In the genomic region with DNA sequence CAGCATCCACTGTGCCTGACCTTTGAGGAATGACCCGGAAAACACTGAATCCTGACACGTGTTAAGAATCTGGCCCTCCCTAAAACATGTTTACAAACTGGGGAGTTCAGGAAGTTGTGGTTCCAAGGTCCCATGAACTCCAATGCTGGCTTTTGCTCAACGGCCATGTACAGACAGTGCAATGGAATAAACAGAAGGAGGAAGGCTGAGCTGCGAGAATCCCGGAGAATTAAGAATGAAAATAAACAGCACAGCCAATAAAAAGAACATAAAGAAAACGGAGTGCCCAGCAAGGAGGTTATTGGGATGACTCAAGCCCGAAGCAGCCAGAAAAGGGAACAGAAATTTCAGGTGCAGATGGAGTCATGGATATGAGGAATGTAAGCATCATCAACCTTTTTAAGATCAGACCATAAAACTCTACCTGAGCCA, we compare ENCODE assay signal across 13 cellular contexts. TPM values are rescaled to one million over a fixed set of nuclear protein-coding genes. Genes with fewer than 3 reads are reported as not detected.
DNase-seq lines count a peak whose midpoint lies in the region; ATAC-seq and TF ChIP-seq lines count a peak whose summit lies in the region.
"Had no signal": no experiment of that assay in that cellular context is flagged by ENCODE, and none has a peak within 500 bp of the region (broad histone marks: within the 10 kb centered on the region; RNA-seq: fewer than 3 reads in every experiment).

No MANE protein-coding gene starts in this region.

- 49% methylated on average over 7 of the region's 7 CpGs for WGBS in thymus

- H3K9me3 ChIP-seq in T-helper 17 cell (ENCODE audit: control insufficient read depth, low read length, poor library complexity, severe bottlenecking) = no peaks in the 10 kb centered on the region
- H3K9me3 ChIP-seq in thymus (ENCODE audit: control insufficient read depth) = no peaks in the 10 kb centered on the region
- H3K9me3 ChIP-seq: thyroid gland had no signal

- H3K9me3 Mint-ChIP-seq in activated naive CD4-positive, alpha-beta T cell treated with anti-CD3 and anti-CD28 coated beads, Interleukin-2, amount 10 ng/mL, durations not matched to agents 7 days and 5 days = no peaks in the 10 kb centered on the region
- peaks cover 10% of the 10 kb centered on the region for H3K9me3 Mint-ChIP-seq in osteocyte (ENCODE audit: unreplicated experiment)

- H3K4me1 Mint-ChIP-seq in activated naive CD4-positive, alpha-beta T cell treated with anti-CD3 and anti-CD28 coated beads, Interleukin-2, amount 10 ng/mL, durations not matched to agents 7 days and 5 days = peaks cover 99% of the 10 kb centered on the region
- H3K4me1 Mint-ChIP-seq in T-helper 17 cell = peaks cover 93% of the 10 kb centered on the region
- peaks cover 1% of the 10 kb centered on the region for H3K4me1 Mint-ChIP-seq in osteocyte (ENCODE audit: unreplicated experiment)

- peaks cover 16% of the 10 kb centered on the region for H3K4me1 ChIP-seq in thymus (ENCODE audit: control insufficient read depth, insufficient read depth, low read length)
- H3K4me1 ChIP-seq: gastrocnemius medialis had no signal

- peak overlapping the region; percentile 81 for H3K4me3 Mint-ChIP-seq in activated naive CD4-positive, alpha-beta T cell treated with anti-CD3 and anti-CD28 coated beads, Interleukin-2, amount 10 ng/mL, durations not matched to agents 7 days and 5 days
- H3K4me3 Mint-ChIP-seq in T-helper 17 cell = peak overlapping the region; percentile 96
- H3K4me3 Mint-ChIP-seq in osteocyte (ENCODE audit: unreplicated experiment) = no peak overlapping the region

- H3K4me3 ChIP-seq in thymus (ENCODE audit: low read length) = no peak overlapping the region
- H3K4me3 ChIP-seq: gastrocnemius medialis, thyroid gland had no signal

- H3K27me3 Mint-ChIP-seq in activated naive CD4-positive, alpha-beta T cell treated with anti-CD3 and anti-CD28 coated beads, Interleukin-2, amount 10 ng/mL, durations not matched to agents 7 days and 5 days = no peaks in the 10 kb centered on the region
- no peaks in the 10 kb centered on the region for H3K27me3 Mint-ChIP-seq in T-helper 17 cell
- peaks cover 55% of the 10 kb centered on the region for H3K27me3 Mint-ChIP-seq in osteocyte (ENCODE audit: unreplicated experiment)

- H3K27ac Mint-ChIP-seq in activated naive CD4-positive, alpha-beta T cell treated with anti-CD3 and anti-CD28 coated beads, Interleukin-2, amount 10 ng/mL, durations not matched to agents 7 days and 5 days = peak overlapping the region; percentile 97
- peak overlapping the region; percentile 100 for H3K27ac Mint-ChIP-seq in T-helper 17 cell
- no peak overlapping the region for H3K27ac Mint-ChIP-seq in osteocyte (ENCODE audit: unreplicated experiment)

- no peaks in the 10 kb centered on the region for H3K27me3 ChIP-seq in thymus (ENCODE audit: control insufficient read depth, insufficient read depth)
- H3K27me3 ChIP-seq: thyroid gland had no signal

- TF ChIP-seq CTCF in osteocyte (IDR thresholded peaks at IDR 0.05) = no peak

- no peak for DNase-seq in activated naive CD4-positive, alpha-beta T cell treated with anti-CD3 and anti-CD28 coated beads, Interleukin-2, amount 10 ng/mL, durations not matched to agents 7 days and 5 days
- no peak for DNase-seq in activated naive CD4-positive, alpha-beta T cell treated with Interleukin-2 at 50 U/mL for 16 hours
- DNase-seq in T-helper 17 cell (no peak), epithelial cell of prostate (ENCODE audit: low read depth, low spot score) (peak; percentile 44), osteocyte (ENCODE audit: extremely low spot score, unreplicated experiment) (no peak), superior temporal gyrus (ENCODE audit: extremely low spot score) (no peak), midbrain (lab: John Stamatoyannopoulos, UW) (no peak)
- DNase-seq: DMS153, gastrocnemius medialis, NCI-H1930, NCI-H526 treated with DMSO at 0.1 percent for 48 hours, thyroid gland had no signal

- no peak for ATAC-seq in T-helper 17 cell
- ATAC-seq: gastrocnemius medialis had no signal

- peaks cover 52% of the 10 kb centered on the region for H3K36me3 ChIP-seq in thymus (ENCODE audit: control insufficient read depth, insufficient read depth)
- H3K36me3 ChIP-seq: gastrocnemius medialis, thyroid gland had no signal

- peaks cover 88% of the 10 kb centered on the region for H3K36me3 Mint-ChIP-seq in activated naive CD4-positive, alpha-beta T cell treated with anti-CD3 and anti-CD28 coated beads, Interleukin-2, amount 10 ng/mL, durations not matched to agents 7 days and 5 days
- H3K36me3 Mint-ChIP-seq in T-helper 17 cell (ENCODE audit: low read depth) = peaks cover 9% of the 10 kb centered on the region
- H3K36me3 Mint-ChIP-seq in osteocyte (ENCODE audit: unreplicated experiment) = no peaks in the 10 kb centered on the region

- CTCF ChIA-PET in activated naive CD4-positive, alpha-beta T cell treated with anti-CD3 and anti-CD28 coated beads, Interleukin-2, amount 10 ng/mL, durations not matched to agents 7 days and 5 days (lab: Charles Lee) = interaction anchor here (3.9 to 11.9 kb wide), 2 partner anchors 7 to 25 kb away, joined by 25 to 140 read pairs; no protein-coding TSS in a partner anchor

- H3K27ac ChIP-seq in epithelial cell of prostate = peak overlapping the region; percentile 74
- H3K27ac ChIP-seq in thymus (ENCODE audit: low read depth) = peak overlapping the region; percentile 36
- H3K27ac ChIP-seq: gastrocnemius medialis, thyroid gland had no signal

RNA-seq across cellular contexts. Expression of a gene that starts 32.3 kb away (rescaled TPM):
- total RNA-seq in T-helper 17 cell = 100 to 1,000 TPM; 167 to 174 TPM
- 15.1 TPM for polyA plus RNA-seq in thymus
- 0.16 and 0.18 TPM in 2 replicates for total RNA-seq in osteocyte

Comparison
In these comparisons a context has a peak if more than half of its experiments do, and no peak if none do; other contexts are left out.
1. RNA of a gene that starts 32.3 kb away (total RNA-seq): 167 to 174 TPM in T-helper 17 cell; 0.16 to 0.18 TPM in osteocyte; every median in the first group is over 100 times any median in the second.